Comparison of ENCODE assay signal across 27 cellular contexts in the genomic region with DNA sequence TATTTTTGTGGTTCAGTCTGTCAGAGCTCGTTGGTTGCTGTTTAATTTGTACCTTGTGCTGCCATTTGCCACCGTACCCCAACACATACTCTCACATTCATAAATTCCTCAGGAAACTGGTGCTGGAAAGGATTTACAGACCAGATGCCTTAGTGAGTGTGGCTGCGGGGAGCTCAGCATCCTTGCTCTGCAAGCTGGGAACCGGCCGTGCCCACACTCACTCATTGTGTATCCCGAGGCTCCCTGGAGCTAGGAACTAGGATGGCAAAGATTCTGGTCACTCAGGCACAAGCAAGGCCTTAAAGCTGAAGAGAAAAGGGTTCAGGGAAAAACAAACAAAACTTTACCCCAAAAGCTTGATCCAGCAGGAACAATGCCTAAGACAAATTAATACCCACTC.
"Had no signal": no experiment of that assay in that cellular context is flagged by ENCODE, and none has a peak within 500 bp of the region (broad histone marks: within the 10 kb centered on the region; RNA-seq: fewer than 3 reads in every experiment).

No MANE protein-coding gene starts in this region.

- H3K27me3 ChIP-seq: esophagus muscularis mucosa, gastroesophageal sphincter, heart left ventricle, hepatocyte, right atrium auricular region, stomach, testis, tibial artery had no signal

- H3K4me1 ChIP-seq: parathyroid adenoma, prostate gland, right atrium auricular region, stomach, testis, tibial artery had no signal

- H3K27ac ChIP-seq: esophagus muscularis mucosa, foreskin keratinocyte, gastroesophageal sphincter, heart left ventricle, hepatocyte, neutrophil, parathyroid adenoma, prostate gland, stomach, testis, tibial artery had no signal

- DNase-seq: cerebellar nuclear complex; effector CD8-positive, alpha-beta T cell; foreskin keratinocyte; heart left ventricle; kidney; mesenchymal stem cell; midbrain; naive thymus-derived CD8-positive, alpha-beta T cell; nephron progenitor cell; stimulated activated CD4-positive, alpha-beta T cell treated with anti-CD3 and anti-CD28 coated beads, Interleukin-12 subunit alpha, Interleukin-12 subunit beta, amount 100 ng/mL, for 4 hours; stimulated activated CD4-positive, alpha-beta T cell treated with anti-CD3 and anti-CD28 coated beads, Interleukin-2, amount 100 ng/mL, for 24 hours; stimulated activated CD4-positive, alpha-beta T cell treated with anti-CD3 and anti-CD28 coated beads, Interleukin-4, amount 100 ng/mL, for 24 hours; stimulated activated naive CD4-positive, alpha-beta T cell treated with Interleukin-2 at 50 U/mL for 16 hours; stomach; testis; tibial artery had no signal

- H3K36me3 Mint-ChIP-seq: naive thymus-derived CD8-positive, alpha-beta T cell; stimulated activated effector memory CD8-positive, alpha-beta T cell treated with anti-CD3 and anti-CD28 coated beads, Interleukin-12 subunit alpha, Interleukin-12 subunit beta, amount 100 ng/mL, for 72 hours had no signal

- H3K36me3 ChIP-seq: neutrophil, prostate gland, tibial artery had no signal

- H3K4me2 ChIP-seq: hepatocyte, smooth muscle cell had no signal

- H3K9me3 ChIP-seq: esophagus muscularis mucosa, gastroesophageal sphincter, heart left ventricle, neutrophil, prostate gland, right atrium auricular region, stomach, testis, tibial artery had no signal

- H3K79me2 ChIP-seq: hepatocyte, parathyroid adenoma had no signal

- H3K9me3 Mint-ChIP-seq: naive thymus-derived CD8-positive, alpha-beta T cell; nephron progenitor cell; stimulated activated effector memory CD8-positive, alpha-beta T cell treated with anti-CD3 and anti-CD28 coated beads, Interleukin-12 subunit alpha, Interleukin-12 subunit beta, amount 100 ng/mL, for 72 hours; type B pancreatic cell had no signal

- H2AFZ ChIP-seq: hepatocyte, parathyroid adenoma had no signal

- ATAC-seq: foreskin keratinocyte; gastroesophageal sphincter; left lobe of liver; naive thymus-derived CD8-positive, alpha-beta T cell had no signal

- H3K4me1 Mint-ChIP-seq: naive thymus-derived CD8-positive, alpha-beta T cell; stimulated activated effector memory CD8-positive, alpha-beta T cell treated with anti-CD3 and anti-CD28 coated beads, Interleukin-12 subunit alpha, Interleukin-12 subunit beta, amount 100 ng/mL, for 72 hours had no signal

- H3K27ac Mint-ChIP-seq: naive thymus-derived CD8-positive, alpha-beta T cell; nephron progenitor cell; stimulated activated effector memory CD8-positive, alpha-beta T cell treated with anti-CD3 and anti-CD28 coated beads, Interleukin-12 subunit alpha, Interleukin-12 subunit beta, amount 100 ng/mL, for 72 hours; type B pancreatic cell had no signal

- H3K4me3 ChIP-seq: esophagus muscularis mucosa, gastroesophageal sphincter, heart left ventricle, hepatocyte, prostate gland, right atrium auricular region, smooth muscle cell, stomach, testis, tibial artery had no signal

- H3K4me3 Mint-ChIP-seq: naive thymus-derived CD8-positive, alpha-beta T cell; nephron progenitor cell; stimulated activated effector memory CD8-positive, alpha-beta T cell treated with anti-CD3 and anti-CD28 coated beads, Interleukin-12 subunit alpha, Interleukin-12 subunit beta, amount 100 ng/mL, for 72 hours; type B pancreatic cell had no signal

- H3K9ac ChIP-seq: parathyroid adenoma had no signal
